ENCODE assay signal across 2 cellular contexts in the genomic region with DNA sequence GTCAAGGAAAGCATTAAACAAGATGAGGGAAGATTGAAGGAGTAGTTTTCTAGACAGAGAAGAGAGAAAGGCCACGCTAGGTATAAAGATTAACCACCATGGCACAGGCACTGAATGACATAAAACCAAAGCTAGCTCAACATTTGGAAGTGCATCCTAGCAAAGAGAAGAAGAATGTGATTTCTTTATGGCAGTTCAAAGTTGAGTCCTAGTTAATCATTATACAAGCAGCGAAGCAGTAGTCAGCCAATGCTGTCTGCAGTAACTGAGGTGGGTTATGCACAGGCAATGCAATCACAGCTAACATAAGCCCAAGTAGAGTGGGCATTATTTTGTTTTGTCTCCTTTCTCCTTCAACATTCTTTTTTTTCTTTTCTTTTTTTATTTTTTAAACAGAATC.
TF ChIP-seq lines count a peak whose summit lies in the region.

No MANE protein-coding gene starts in this region.

TF ChIP-seq in HepG2, 621 proteins besides CTCF, POLR2A, EP300 and RAD21 (continued from another document and continues in another):
- TF ChIP-seq, protein P1, sequence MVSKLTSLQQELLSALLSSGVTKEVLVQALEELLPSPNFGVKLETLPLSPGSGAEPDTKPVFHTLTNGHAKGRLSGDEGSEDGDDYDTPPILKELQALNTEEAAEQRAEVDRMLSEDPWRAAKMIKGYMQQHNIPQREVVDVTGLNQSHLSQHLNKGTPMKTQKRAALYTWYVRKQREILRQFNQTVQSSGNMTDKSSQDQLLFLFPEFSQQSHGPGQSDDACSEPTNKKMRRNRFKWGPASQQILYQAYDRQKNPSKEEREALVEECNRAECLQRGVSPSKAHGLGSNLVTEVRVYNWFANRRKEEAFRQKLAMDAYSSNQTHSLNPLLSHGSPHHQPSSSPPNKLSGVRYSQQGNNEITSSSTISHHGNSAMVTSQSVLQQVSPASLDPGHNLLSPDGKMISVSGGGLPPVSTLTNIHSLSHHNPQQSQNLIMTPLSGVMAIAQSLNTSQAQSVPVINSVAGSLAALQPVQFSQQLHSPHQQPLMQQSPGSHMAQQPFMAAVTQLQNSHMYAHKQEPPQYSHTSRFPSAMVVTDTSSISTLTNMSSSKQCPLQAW (CRISPR knock-in tag; IDR thresholded peaks at IDR 0.05): peak; percentile 85
- TF ChIP-seq, protein P2, sequence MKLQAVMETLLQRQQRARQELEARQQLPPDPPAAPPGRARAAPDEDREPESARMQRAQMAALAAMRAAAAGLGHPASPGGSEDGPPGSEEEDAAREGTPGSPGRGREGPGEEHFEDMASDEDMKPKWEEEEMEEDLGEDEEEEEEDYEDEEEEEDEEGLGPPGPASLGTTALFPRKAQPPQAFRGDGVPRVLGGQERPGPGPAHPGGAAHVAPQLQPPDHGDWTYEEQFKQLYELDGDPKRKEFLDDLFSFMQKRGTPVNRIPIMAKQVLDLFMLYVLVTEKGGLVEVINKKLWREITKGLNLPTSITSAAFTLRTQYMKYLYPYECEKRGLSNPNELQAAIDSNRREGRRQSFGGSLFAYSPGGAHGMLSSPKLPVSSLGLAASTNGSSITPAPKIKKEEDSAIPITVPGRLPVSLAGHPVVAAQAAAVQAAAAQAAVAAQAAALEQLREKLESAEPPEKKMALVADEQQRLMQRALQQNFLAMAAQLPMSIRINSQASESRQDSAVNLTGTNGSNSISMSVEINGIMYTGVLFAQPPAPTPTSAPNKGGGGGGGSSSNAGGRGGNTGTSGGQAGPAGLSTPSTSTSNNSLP (IDR thresholded peaks at IDR 0.05; ENCODE audit: low read depth, low read length): 0 out of 2 replicates have a peak, but pooled peaks have one; percentile 19
- TF ChIP-seq, protein P3, sequence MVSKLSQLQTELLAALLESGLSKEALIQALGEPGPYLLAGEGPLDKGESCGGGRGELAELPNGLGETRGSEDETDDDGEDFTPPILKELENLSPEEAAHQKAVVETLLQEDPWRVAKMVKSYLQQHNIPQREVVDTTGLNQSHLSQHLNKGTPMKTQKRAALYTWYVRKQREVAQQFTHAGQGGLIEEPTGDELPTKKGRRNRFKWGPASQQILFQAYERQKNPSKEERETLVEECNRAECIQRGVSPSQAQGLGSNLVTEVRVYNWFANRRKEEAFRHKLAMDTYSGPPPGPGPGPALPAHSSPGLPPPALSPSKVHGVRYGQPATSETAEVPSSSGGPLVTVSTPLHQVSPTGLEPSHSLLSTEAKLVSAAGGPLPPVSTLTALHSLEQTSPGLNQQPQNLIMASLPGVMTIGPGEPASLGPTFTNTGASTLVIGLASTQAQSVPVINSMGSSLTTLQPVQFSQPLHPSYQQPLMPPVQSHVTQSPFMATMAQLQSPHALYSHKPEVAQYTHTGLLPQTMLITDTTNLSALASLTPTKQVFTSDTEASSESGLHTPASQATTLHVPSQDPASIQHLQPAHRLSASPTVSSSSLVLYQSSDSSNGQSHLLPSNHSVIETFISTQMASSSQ (IDR thresholded peaks at IDR 0.05; ENCODE audit: low read depth): peak; percentile 93
- TF ChIP-seq, protein P3 (CRISPR knock-in tag; IDR thresholded peaks at IDR 0.05; ENCODE audit: borderline replicate concordance): peak; percentile 96
- TF ChIP-seq NR2C2 (CRISPR knock-in tag; IDR thresholded peaks at IDR 0.05; ENCODE audit: borderline replicate concordance): peak; percentile 80
- peak; percentile 18 for TF ChIP-seq TEAD3 (CRISPR knock-in tag; optimal IDR thresholded peaks at IDR 0.05; ENCODE audit: borderline replicate concordance)
- TF ChIP-seq POGZ (CRISPR knock-in tag; IDR thresholded peaks at IDR 0.05): peak; percentile 37; the same call in 1 of the 2 replicates
- TF ChIP-seq ZNF331 (CRISPR knock-in tag; IDR thresholded peaks at IDR 0.05): peak; percentile 61
- TF ChIP-seq SAP130 (CRISPR knock-in tag; IDR thresholded peaks at IDR 0.05; ENCODE audit: low read depth): 0 out of 2 replicates have a peak, but pooled peaks have one; percentile 35
- TF ChIP-seq, protein P4, sequence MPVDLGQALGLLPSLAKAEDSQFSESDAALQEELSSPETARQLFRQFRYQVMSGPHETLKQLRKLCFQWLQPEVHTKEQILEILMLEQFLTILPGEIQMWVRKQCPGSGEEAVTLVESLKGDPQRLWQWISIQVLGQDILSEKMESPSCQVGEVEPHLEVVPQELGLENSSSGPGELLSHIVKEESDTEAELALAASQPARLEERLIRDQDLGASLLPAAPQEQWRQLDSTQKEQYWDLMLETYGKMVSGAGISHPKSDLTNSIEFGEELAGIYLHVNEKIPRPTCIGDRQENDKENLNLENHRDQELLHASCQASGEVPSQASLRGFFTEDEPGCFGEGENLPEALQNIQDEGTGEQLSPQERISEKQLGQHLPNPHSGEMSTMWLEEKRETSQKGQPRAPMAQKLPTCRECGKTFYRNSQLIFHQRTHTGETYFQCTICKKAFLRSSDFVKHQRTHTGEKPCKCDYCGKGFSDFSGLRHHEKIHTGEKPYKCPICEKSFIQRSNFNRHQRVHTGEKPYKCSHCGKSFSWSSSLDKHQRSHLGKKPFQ (CRISPR knock-in tag; IDR thresholded peaks at IDR 0.05; ENCODE audit: insufficient replicate concordance): no peak
- peak; percentile 98 for TF ChIP-seq ZFP90 (CRISPR knock-in tag; IDR thresholded peaks at IDR 0.05; ENCODE audit: borderline replicate concordance)
- 0 out of 2 replicates have a peak, but pooled peaks have one; percentile 26 for TF ChIP-seq PHF21A (CRISPR knock-in tag; IDR thresholded peaks at IDR 0.05)
- TF ChIP-seq LCORL (IDR thresholded peaks at IDR 0.05): no peak
- TF ChIP-seq LCORL (CRISPR knock-in tag; IDR thresholded peaks at IDR 0.05): no peak
- no peak for TF ChIP-seq ZNF10 (CRISPR knock-in tag; IDR thresholded peaks at IDR 0.05; ENCODE audit: borderline replicate concordance, low read depth)
- TF ChIP-seq, protein P5, sequence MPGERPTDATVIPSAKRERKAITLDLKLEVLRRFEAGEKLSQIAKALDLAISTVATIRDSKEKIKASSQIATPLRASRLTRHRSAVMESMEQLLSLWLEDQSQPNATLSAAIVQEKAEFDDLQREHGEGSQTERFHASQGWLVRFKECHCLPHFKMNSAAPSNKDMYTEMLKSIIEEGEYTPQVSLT (CRISPR knock-in tag; IDR thresholded peaks at IDR 0.05; ENCODE audit: borderline replicate concordance, low read depth): no peak

TF ChIP-seq in SK-N-SH treated with all-trans-retinoic acid at 6 μM for 48 hours, 23 proteins besides CTCF, POLR2A, EP300 and RAD21 (continued from another document):
- TF ChIP-seq, protein P6, sequence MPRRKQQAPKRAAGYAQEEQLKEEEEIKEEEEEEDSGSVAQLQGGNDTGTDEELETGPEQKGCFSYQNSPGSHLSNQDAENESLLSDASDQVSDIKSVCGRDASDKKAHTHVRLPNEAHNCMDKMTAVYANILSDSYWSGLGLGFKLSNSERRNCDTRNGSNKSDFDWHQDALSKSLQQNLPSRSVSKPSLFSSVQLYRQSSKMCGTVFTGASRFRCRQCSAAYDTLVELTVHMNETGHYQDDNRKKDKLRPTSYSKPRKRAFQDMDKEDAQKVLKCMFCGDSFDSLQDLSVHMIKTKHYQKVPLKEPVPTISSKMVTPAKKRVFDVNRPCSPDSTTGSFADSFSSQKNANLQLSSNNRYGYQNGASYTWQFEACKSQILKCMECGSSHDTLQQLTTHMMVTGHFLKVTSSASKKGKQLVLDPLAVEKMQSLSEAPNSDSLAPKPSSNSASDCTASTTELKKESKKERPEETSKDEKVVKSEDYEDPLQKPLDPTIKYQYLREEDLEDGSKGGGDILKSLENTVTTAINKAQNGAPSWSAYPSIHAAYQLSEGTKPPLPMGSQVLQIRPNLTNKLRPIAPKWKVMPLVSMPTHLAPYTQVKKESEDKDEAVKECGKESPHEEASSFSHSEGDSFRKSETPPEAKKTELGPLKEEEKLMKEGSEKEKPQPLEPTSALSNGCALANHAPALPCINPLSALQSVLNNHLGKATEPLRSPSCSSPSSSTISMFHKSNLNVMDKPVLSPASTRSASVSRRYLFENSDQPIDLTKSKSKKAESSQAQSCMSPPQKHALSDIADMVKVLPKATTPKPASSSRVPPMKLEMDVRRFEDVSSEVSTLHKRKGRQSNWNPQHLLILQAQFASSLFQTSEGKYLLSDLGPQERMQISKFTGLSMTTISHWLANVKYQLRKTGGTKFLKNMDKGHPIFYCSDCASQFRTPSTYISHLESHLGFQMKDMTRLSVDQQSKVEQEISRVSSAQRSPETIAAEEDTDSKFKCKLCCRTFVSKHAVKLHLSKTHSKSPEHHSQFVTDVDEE (CRISPR knock-in tag; IDR thresholded peaks at IDR 0.05): no peak
- TF ChIP-seq, protein P7, sequence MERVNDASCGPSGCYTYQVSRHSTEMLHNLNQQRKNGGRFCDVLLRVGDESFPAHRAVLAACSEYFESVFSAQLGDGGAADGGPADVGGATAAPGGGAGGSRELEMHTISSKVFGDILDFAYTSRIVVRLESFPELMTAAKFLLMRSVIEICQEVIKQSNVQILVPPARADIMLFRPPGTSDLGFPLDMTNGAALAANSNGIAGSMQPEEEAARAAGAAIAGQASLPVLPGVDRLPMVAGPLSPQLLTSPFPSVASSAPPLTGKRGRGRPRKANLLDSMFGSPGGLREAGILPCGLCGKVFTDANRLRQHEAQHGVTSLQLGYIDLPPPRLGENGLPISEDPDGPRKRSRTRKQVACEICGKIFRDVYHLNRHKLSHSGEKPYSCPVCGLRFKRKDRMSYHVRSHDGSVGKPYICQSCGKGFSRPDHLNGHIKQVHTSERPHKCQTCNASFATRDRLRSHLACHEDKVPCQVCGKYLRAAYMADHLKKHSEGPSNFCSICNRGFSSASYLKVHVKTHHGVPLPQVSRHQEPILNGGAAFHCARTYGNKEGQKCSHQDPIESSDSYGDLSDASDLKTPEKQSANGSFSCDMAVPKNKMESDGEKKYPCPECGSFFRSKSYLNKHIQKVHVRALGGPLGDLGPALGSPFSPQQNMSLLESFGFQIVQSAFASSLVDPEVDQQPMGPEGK (CRISPR knock-in tag; IDR thresholded peaks at IDR 0.05; ENCODE audit: borderline replicate concordance): no peak
TF ChIP-seq in SK-N-SH treated with all-trans-retinoic acid at 6 μM for 48 hours: peak in this region for 0.
